Comparison of ENCODE assay signal across 10 cellular contexts in genomic region chr1:156120318-156120717, GRCh38. TPM values are rescaled to one million over a fixed set of nuclear protein-coding genes. Genes with fewer than 3 reads are reported as not detected.
DNase-seq lines count a peak whose midpoint lies in the region; ATAC-seq and TF ChIP-seq lines count a peak whose summit lies in the region.
"Had no signal": no experiment of that assay in that cellular context is flagged by ENCODE, and none has a peak within 500 bp of the region (broad histone marks: within the 10 kb centered on the region; RNA-seq: fewer than 3 reads in every experiment).

No MANE protein-coding gene starts in this region.

- TF ChIP-seq CTCF in heart right ventricle (IDR thresholded peaks at IDR 0.05): no peak
- no peak for TF ChIP-seq CTCF in upper lobe of right lung (IDR thresholded peaks at IDR 0.05)

- peaks cover 48 to 93% (median 89%) of the 10 kb centered on the region in 9 donors for H3K4me1 ChIP-seq in heart right ventricle
- peaks cover 68% of the 10 kb centered on the region for H3K4me1 ChIP-seq in mucosa of stomach (ENCODE audit: control insufficient read depth, insufficient read depth, low read length)
- H3K4me1 ChIP-seq in upper lobe of right lung: peaks cover 85% of the 10 kb centered on the region

- H3K27ac ChIP-seq in heart right ventricle (peak overlapping the region in 9 of 10 donors; percentile 93 to 100 (median 98)), caudate nucleus (ENCODE audit: low read depth, low read length) (peak overlapping the region; percentile 59), upper lobe of right lung (peak overlapping the region; percentile 95)
- H3K27ac ChIP-seq: C4-2B had no signal

- H3K36me3 ChIP-seq in heart right ventricle (peaks cover 0 to 30% (median 0%) of the 10 kb centered on the region in 9 donors), mucosa of stomach (ENCODE audit: control insufficient read depth, insufficient read depth, low read length) (no peaks in the 10 kb centered on the region), upper lobe of right lung (no peaks in the 10 kb centered on the region)

- no peak for ATAC-seq in heart right ventricle
- ATAC-seq in left ventricle myocardium superior: no peak
- no peak for ATAC-seq in upper lobe of right lung
- ATAC-seq in HG02763 (IDR thresholded peaks at IDR 0.05; ENCODE audit: unreplicated experiment): no peak
- no peak for ATAC-seq in HG03280 (IDR thresholded peaks at IDR 0.05; ENCODE audit: unreplicated experiment)
- ATAC-seq: activated CD4-positive, CD25-positive, alpha-beta regulatory T cell treated with anti-CD3 and anti-CD28 coated beads, Interleukin-2, amount 50 U/mL, for 24 hours had no signal

- H3K9ac ChIP-seq in mucosa of stomach (ENCODE audit: low read length): peak overlapping the region; percentile 6

- DNase-seq in heart right ventricle (no peak), left ventricle myocardium superior (no peak), caudate nucleus (lab: John Stamatoyannopoulos, UW) (no peak), upper lobe of right lung (no peak), UCSD-AML1 (lab: John Stamatoyannopoulos, UW; ENCODE audit: unreplicated experiment) (no peak)

- intact Hi-C loops in heart right ventricle (cut with DNase I): no loop called here
- intact Hi-C loops in left ventricle myocardium superior (cut with micrococcal nuclease): no loop called here
- intact Hi-C loops in upper lobe of right lung (cut with DNase I): no loop called here

- H3K9me3 ChIP-seq in heart right ventricle (no peaks in the 10 kb centered on the region), mucosa of stomach (ENCODE audit: control insufficient read depth, low read length) (no peaks in the 10 kb centered on the region), upper lobe of right lung (no peaks in the 10 kb centered on the region)

- H3K27me3 ChIP-seq in heart right ventricle (no peaks in the 10 kb centered on the region), mucosa of stomach (ENCODE audit: control insufficient read depth, insufficient read depth, low read length) (no peaks in the 10 kb centered on the region), upper lobe of right lung (no peaks in the 10 kb centered on the region)

- WGBS in heart right ventricle, 2 donors: 79 to 86% methylated on average over 3 of the region's 3 CpGs

- peak overlapping the region in 8 of 10 donors; percentile 8 to 99 (median 93) for H3K4me3 ChIP-seq in heart right ventricle
- H3K4me3 ChIP-seq in mucosa of stomach (ENCODE audit: low read length): no peak overlapping the region
- no peak overlapping the region for H3K4me3 ChIP-seq in upper lobe of right lung

RNA-seq across cellular contexts. Expression of gene LMNA, which starts 5.8 kb away (rescaled TPM):
- total RNA-seq in heart right ventricle (100 to 1,000 TPM; 213 to 554 (median 267) TPM), left ventricle myocardium superior (252 TPM), upper lobe of right lung (235 TPM)
- polyA plus RNA-seq in heart right ventricle: 100 to 1,000 TPM; 286 to 356 TPM

RNA-seq across cellular contexts. Expression of gene SEMA4A, which starts 33.1 kb away (rescaled TPM):
- total RNA-seq in heart right ventricle (1 to 10 TPM in 9 of 10 donors, under 1 TPM in 1; 0.98 to 6.8 (median 1.8) TPM), left ventricle myocardium superior (0.69 TPM), upper lobe of right lung (30.7 TPM)
- polyA plus RNA-seq in heart right ventricle: 1 to 10 TPM; 1.1 to 2.0 TPM

RNA-seq across cellular contexts. Expression of gene MEX3A, which starts 38.1 kb away (rescaled TPM):
- total RNA-seq in heart right ventricle (under 1 TPM; 0.09 to 0.31 (median 0.19) TPM), left ventricle myocardium superior (0.17 TPM), upper lobe of right lung (0.52 TPM)
- polyA plus RNA-seq in heart right ventricle: under 1 TPM; 0.17 to 0.29 TPM

RNA-seq across cellular contexts. Expression of gene RAB25, which starts 59.4 kb away (rescaled TPM):
- total RNA-seq in heart right ventricle: under 1 TPM in 1 of 10 donors, not detected in 9; 0.50 TPM
- under 1 TPM in 1 of 2 donors, not detected in 1; 0.17 TPM for polyA plus RNA-seq in heart right ventricle
- not detected for total RNA-seq in left ventricle myocardium superior
- 62.0 TPM for total RNA-seq in upper lobe of right lung

Comparison
In these comparisons a context has a peak if more than half of its experiments do, and no peak if none do; other contexts are left out.
1. H3K4me3 ChIP-seq: peak in heart right ventricle (8 of 10); none in mucosa of stomach (single experiment) and upper lobe of right lung (single experiment).
2. Peak in every context shown above with its lines, with median percentiles within 50 percentile points of each other: H3K27ac ChIP-seq.